8 cellular contexts compared by ENCODE assay signal in the genomic region with DNA sequence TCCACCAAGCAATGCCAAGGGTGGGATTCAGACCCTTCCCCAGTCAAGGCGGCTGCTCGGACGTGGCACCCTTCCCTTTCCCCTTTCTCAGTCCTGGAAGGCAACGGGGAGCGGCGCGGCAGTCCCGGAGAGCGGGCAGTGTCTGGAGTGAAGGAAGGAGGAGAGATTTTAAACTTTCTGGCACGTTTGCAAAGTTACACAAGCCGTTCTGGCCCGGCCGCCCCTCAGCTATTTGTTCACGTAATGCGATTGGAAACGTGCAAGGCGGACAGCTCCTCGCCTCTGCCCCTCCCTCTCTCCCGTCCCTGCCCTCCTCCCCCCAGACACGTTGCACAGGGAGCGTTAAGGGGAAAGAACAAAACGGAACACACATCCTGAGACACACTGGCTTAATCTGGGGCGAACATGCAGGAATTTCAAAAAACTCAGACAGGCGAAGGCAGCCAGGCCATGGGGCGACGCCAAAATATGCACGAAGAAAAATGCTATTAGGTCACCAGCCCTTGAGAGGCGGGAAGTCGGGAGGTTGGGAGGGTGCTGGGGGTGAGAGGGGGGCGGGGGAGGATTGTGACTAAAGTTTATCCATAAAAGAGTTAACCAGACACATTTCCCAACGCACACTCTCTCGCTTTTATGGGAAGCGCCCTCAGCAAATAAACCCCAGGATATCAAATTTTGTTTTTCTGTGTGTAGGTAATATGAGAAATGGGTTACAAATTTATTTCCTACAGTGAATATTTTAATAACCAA. TPM values are rescaled to one million over a fixed set of nuclear protein-coding genes. Genes with fewer than 3 reads are reported as not detected.
DNase-seq lines count a peak whose midpoint lies in the region; TF ChIP-seq lines count a peak whose summit lies in the region.

A gene with protein sequence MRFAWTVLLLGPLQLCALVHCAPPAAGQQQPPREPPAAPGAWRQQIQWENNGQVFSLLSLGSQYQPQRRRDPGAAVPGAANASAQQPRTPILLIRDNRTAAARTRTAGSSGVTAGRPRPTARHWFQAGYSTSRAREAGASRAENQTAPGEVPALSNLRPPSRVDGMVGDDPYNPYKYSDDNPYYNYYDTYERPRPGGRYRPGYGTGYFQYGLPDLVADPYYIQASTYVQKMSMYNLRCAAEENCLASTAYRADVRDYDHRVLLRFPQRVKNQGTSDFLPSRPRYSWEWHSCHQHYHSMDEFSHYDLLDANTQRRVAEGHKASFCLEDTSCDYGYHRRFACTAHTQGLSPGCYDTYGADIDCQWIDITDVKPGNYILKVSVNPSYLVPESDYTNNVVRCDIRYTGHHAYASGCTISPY (minus strand): TSS at position 144 of the 750 bp plus-strand sequence. CDS start 274 bp downstream, outside the sequence.

- no peak for TF ChIP-seq CTCF in WI38 (IDR thresholded peaks at IDR 0.05; ENCODE audit: low read depth, low read length)
- no peak for TF ChIP-seq CTCF in fibroblast of the aortic adventitia (IDR thresholded peaks at IDR 0.05; ENCODE audit: insufficient read depth, low read length)
- no peak for TF ChIP-seq CTCF in nephron (IDR thresholded peaks at IDR 0.05; ENCODE audit: unreplicated experiment in 3 of 3)

- peak within 1 kb of the TSS; percentile 67 to 98 (median 93) for H3K27ac Mint-ChIP-seq in nephron

- H3K27me3 Mint-ChIP-seq in nephron (ENCODE audit: low read depth) = peaks cover 17% of the 10 kb centered on the region

- no peaks in the 10 kb centered on the region for H3K9me3 Mint-ChIP-seq in nephron

- H3K4me3 ChIP-seq in WI38 (ENCODE audit: low read depth, low read length) (peak within 1 kb of the TSS; percentile 87), fibroblast of the aortic adventitia (ENCODE audit: low read depth, low read length) (peak within 1 kb of the TSS; percentile 97)

- DNase-seq in ELF-1 (ENCODE audit: low read depth, low spot score) = peak; percentile 66
- peak; percentile 94 for DNase-seq in HS-5 (ENCODE audit: low read depth)
- DNase-seq in fibroblast of the aortic adventitia (ENCODE audit: low read depth) = peak; percentile 98
- no peak for DNase-seq in NCI-H2029 (lab: John Stamatoyannopoulos, UW)
- no peak for DNase-seq in stimulated activated CD4-positive, alpha-beta T cell treated with anti-CD3 and anti-CD28 coated beads, Interleukin-2, amount 100 ng/mL, for 48 hours
- DNase-seq in foreskin melanocyte = no peak

- H3K4me1 Mint-ChIP-seq in nephron = peaks cover 24% of the 10 kb centered on the region

- peak within 1 kb of the TSS; percentile 87 to 94 (median 91) for H3K4me3 Mint-ChIP-seq in nephron

- no peaks in the 10 kb centered on the region for H3K36me3 Mint-ChIP-seq in nephron (ENCODE audit: low read depth)

RNA-seq across cellular contexts. Expression of the gene that starts here (rescaled TPM):
- 65.0 and 193 TPM in 2 replicates for total RNA-seq in fibroblast of the aortic adventitia (ENCODE audit: low replicate concordance)

Comparison
In these comparisons a context has a peak if more than half of its experiments do, and no peak if none do; other contexts are left out.
1. DNase-seq: peak in ELF-1 (single experiment), HS-5 (single experiment) and fibroblast of the aortic adventitia (single experiment); none in NCI-H2029 (single experiment), stimulated activated CD4-positive, alpha-beta T cell treated with anti-CD3 and anti-CD28 coated beads, Interleukin-2, amount 100 ng/mL, for 48 hours (0 of 2) and foreskin melanocyte (single experiment).